24 cellular contexts compared by ENCODE assay signal in genomic region chr17:46151762-46152161, GRCh38. TPM values are rescaled to one million over a fixed set of nuclear protein-coding genes. Genes with fewer than 3 reads are reported as not detected.
A peak's percentile ranks its signal among the peaks of the same experiment; 100 is the strongest.
DNase-seq lines count a peak whose midpoint lies in the region; ATAC-seq, FAIRE-seq and TF ChIP-seq lines count a peak whose summit lies in the region.
"Had no signal": no experiment of that assay in that cellular context is flagged by ENCODE, and none has a peak within 500 bp of the region (broad histone marks: within the 10 kb centered on the region; RNA-seq: fewer than 3 reads in every experiment).

No MANE protein-coding gene starts in this region.

- no peaks in the 10 kb centered on the region for H3K9me3 ChIP-seq in CD4-positive, CD25-positive, alpha-beta regulatory T cell (ENCODE audit: control insufficient read depth in 2 of 2, low read length in 2 of 2)
- H3K9me3 ChIP-seq in astrocyte (ENCODE audit: insufficient read depth, low read depth, low read length), result no peaks in the 10 kb centered on the region
- no peaks in the 10 kb centered on the region for H3K9me3 ChIP-seq in naive thymus-derived CD4-positive, alpha-beta T cell (ENCODE audit: control insufficient read depth in 2 of 3, low read length in 3 of 3)
- H3K9me3 ChIP-seq: Caco-2, heart left ventricle, left ventricle myocardium inferior, prostate gland, tibial artery had no signal

- peaks cover 55 to 97% (median 85%) of the 10 kb centered on the region in 4 donors for H3K4me1 Mint-ChIP-seq in CD4-positive, CD25-positive, alpha-beta regulatory T cell
- peaks cover 47% of the 10 kb centered on the region for H3K4me1 Mint-ChIP-seq in astrocyte (ENCODE audit: low read depth, unreplicated experiment)
- peaks cover 76 to 100% (median 94%) of the 10 kb centered on the region in 7 donors for H3K4me1 Mint-ChIP-seq in naive thymus-derived CD4-positive, alpha-beta T cell

- peaks cover 4% of the 10 kb centered on the region for H3K36me3 ChIP-seq in CD4-positive, CD25-positive, alpha-beta regulatory T cell (ENCODE audit: control insufficient read depth, insufficient read depth, low read length)
- no peaks in the 10 kb centered on the region for H3K36me3 ChIP-seq in astrocyte (ENCODE audit: insufficient read depth, low read length)
- no peaks in the 10 kb centered on the region for H3K36me3 ChIP-seq in naive thymus-derived CD4-positive, alpha-beta T cell (ENCODE audit: control insufficient read depth in 2 of 3, insufficient read depth in 3 of 3, low read length in 3 of 3)
- H3K36me3 ChIP-seq: heart left ventricle, left ventricle myocardium inferior, neural progenitor cell, prostate gland, tibial artery had no signal

- POLR2A ChIA-PET in naive thymus-derived CD4-positive, alpha-beta T cell (lab: Charles Lee), result interaction anchor here (0.5 to 1.6 kb wide), 5 partner anchors 9 to 41 kb away, joined by 3 to 4 read pairs (median 3); partner anchors contain the start of gene KANSL1

- no peak for TF ChIP-seq CTCF in astrocyte (IDR thresholded peaks at IDR 0.05; ENCODE audit: insufficient read depth, low read depth, low read length)

- ATAC-seq in CD4-positive, CD25-positive, alpha-beta regulatory T cell (ENCODE audit: low read depth in 2 of 2), result no peak
- no peak for ATAC-seq in naive thymus-derived CD4-positive, alpha-beta T cell
- ATAC-seq in GM21367 (IDR thresholded peaks at IDR 0.05; ENCODE audit: unreplicated experiment), result no peak
- ATAC-seq: GM23338; heart left ventricle; stimulated activated naive CD8-positive, alpha-beta T cell treated with anti-CD3 and anti-CD28 coated beads, Interleukin-15, Interleukin-2, amounts not matched to agents 100 U/mL and 50 U/mL, for 24 hours; WTC11 had no signal

- FAIRE-seq in H54 (lab: Jason Lieb, UNC) (peak; percentile 30), astrocyte (lab: Jason Lieb, UNC) (no peak)
- FAIRE-seq: endometrium had no signal

- H3K79me2 ChIP-seq in astrocyte (ENCODE audit: insufficient read depth, low read length), result peaks cover 99% of the 10 kb centered on the region

- intact Hi-C loops in naive thymus-derived CD4-positive, alpha-beta T cell (cut with micrococcal nuclease), result loop anchor here (2.0 to 5.0 kb wide), 2 partner anchors 17 to 41 kb away; partner anchors contain the start of gene KANSL1 (in 1 of the 2)

- peak overlapping the region; percentile 56 for H3K4me3 ChIP-seq in CD4-positive, CD25-positive, alpha-beta regulatory T cell (ENCODE audit: low read depth, low read length)
- no peak overlapping the region for H3K4me3 ChIP-seq in astrocyte (ENCODE audit: insufficient read depth, low read depth, low read length)
- no peak overlapping the region for H3K4me3 ChIP-seq in naive thymus-derived CD4-positive, alpha-beta T cell (ENCODE audit: low read length)
- H3K4me3 ChIP-seq: GM23338, heart left ventricle, left ventricle myocardium inferior, neural progenitor cell, prostate gland, tibial artery had no signal

- H4K20me1 ChIP-seq in astrocyte (ENCODE audit: insufficient read depth, low read length), result peaks cover 97% of the 10 kb centered on the region

- H3K9me3 Mint-ChIP-seq in CD4-positive, CD25-positive, alpha-beta regulatory T cell, result no peaks in the 10 kb centered on the region
- no peaks in the 10 kb centered on the region for H3K9me3 Mint-ChIP-seq in astrocyte (ENCODE audit: unreplicated experiment)
- peaks cover 0 to 1% (median 0%) of the 10 kb centered on the region in 11 donors for H3K9me3 Mint-ChIP-seq in naive thymus-derived CD4-positive, alpha-beta T cell
- H3K9me3 Mint-ChIP-seq: activated CD4-positive, alpha-beta memory T cell treated with anti-CD3 and anti-CD28 coated beads for 36 hours; GM23338; neural progenitor cell had no signal

- no peak overlapping the region for H2AFZ ChIP-seq in astrocyte (ENCODE audit: low read depth, low read length)
- H2AFZ ChIP-seq: GM23338, neural progenitor cell had no signal

- no peaks in the 10 kb centered on the region for H3K27me3 ChIP-seq in CD4-positive, CD25-positive, alpha-beta regulatory T cell (ENCODE audit: control insufficient read depth, insufficient read depth, low read length)
- H3K27me3 ChIP-seq in astrocyte (ENCODE audit: insufficient read depth, low read length), result no peaks in the 10 kb centered on the region
- H3K27me3 ChIP-seq in naive thymus-derived CD4-positive, alpha-beta T cell (ENCODE audit: control insufficient read depth in 2 of 2, insufficient read depth in 2 of 2, low read length in 2 of 2), result no peaks in the 10 kb centered on the region
- H3K27me3 ChIP-seq: heart left ventricle, neural progenitor cell, tibial artery had no signal

- no peak for DNase-seq in CD4-positive, CD25-positive, alpha-beta regulatory T cell
- DNase-seq in H54 (ENCODE audit: insufficient read length, low spot score) (no peak), astrocyte (ENCODE audit: low read depth) (peak; percentile 51), AG08396 (ENCODE audit: low spot score) (no peak), NCI-H128 (lab: John Stamatoyannopoulos, UW; ENCODE audit: unreplicated experiment) (no peak)
- no peak for DNase-seq in naive thymus-derived CD4-positive, alpha-beta T cell
- DNase-seq: activated CD4-positive, alpha-beta memory T cell treated with anti-CD3 and anti-CD28 coated beads for 36 hours; activated naive CD4-positive, alpha-beta T cell; activated T-cell treated with anti-CD3 and anti-CD28 coated beads for 4 hours; AML-193; Caco-2; heart left ventricle; left ventricle myocardium inferior; NCI-H187; stimulated activated naive CD8-positive, alpha-beta T cell treated with anti-CD3 and anti-CD28 coated beads, Interleukin-15, Interleukin-2, amounts not matched to agents 100 U/mL and 50 U/mL, for 24 hours; T-helper 9 cell; tibial artery had no signal

- H3K4me2 ChIP-seq in astrocyte (ENCODE audit: low read length), result no peak overlapping the region
- H3K4me2 ChIP-seq: GM23338, neural progenitor cell had no signal

- H3K9ac ChIP-seq in astrocyte (ENCODE audit: low read length), result no peak overlapping the region
- H3K9ac ChIP-seq: neural progenitor cell had no signal

- H3K4me1 ChIP-seq in CD4-positive, CD25-positive, alpha-beta regulatory T cell (ENCODE audit: control insufficient read depth, insufficient read depth, low read length, poor library complexity, severe bottlenecking), result peaks cover 92% of the 10 kb centered on the region
- peaks cover 15% of the 10 kb centered on the region for H3K4me1 ChIP-seq in astrocyte (ENCODE audit: insufficient read depth, low read length)
- H3K4me1 ChIP-seq in naive thymus-derived CD4-positive, alpha-beta T cell (ENCODE audit: control insufficient read depth in 2 of 2, insufficient read depth in 2 of 2, low read length in 2 of 2), result peaks cover 88 to 92% of the 10 kb centered on the region in 2 donors
- H3K4me1 ChIP-seq: Caco-2, prostate gland had no signal

- peak overlapping the region in 3 of 4 donors; percentile 31 to 74 (median 61) for H3K4me3 Mint-ChIP-seq in CD4-positive, CD25-positive, alpha-beta regulatory T cell
- no peak overlapping the region for H3K4me3 Mint-ChIP-seq in astrocyte (ENCODE audit: unreplicated experiment)
- H3K4me3 Mint-ChIP-seq in naive thymus-derived CD4-positive, alpha-beta T cell, result peak overlapping the region in 5 of 10 donors; percentile 20 to 72 (median 57)
- H3K4me3 Mint-ChIP-seq: activated CD4-positive, alpha-beta memory T cell treated with anti-CD3 and anti-CD28 coated beads for 36 hours; GM23338; neural progenitor cell; WTC11 had no signal

- no peak for TF ChIP-seq POLR2A in H54 (IDR thresholded peaks at IDR 0.05; ENCODE audit: low read depth, low read length)

- H3K27ac ChIP-seq in CD4-positive, CD25-positive, alpha-beta regulatory T cell (ENCODE audit: insufficient read depth, low read length, poor library complexity, severe bottlenecking), result peak overlapping the region; percentile 26
- H3K27ac ChIP-seq in astrocyte (ENCODE audit: low read depth, low read length), result no peak overlapping the region
- H3K27ac ChIP-seq in naive thymus-derived CD4-positive, alpha-beta T cell (ENCODE audit: low read depth, low read length), result no peak overlapping the region
- H3K27ac ChIP-seq: heart left ventricle, HL-60, left ventricle myocardium inferior, neural progenitor cell, prostate gland, tibial artery had no signal

- peak overlapping the region in 2 of 3 donors; percentile 15 to 63 for H3K27ac Mint-ChIP-seq in CD4-positive, CD25-positive, alpha-beta regulatory T cell
- H3K27ac Mint-ChIP-seq in astrocyte (ENCODE audit: unreplicated experiment), result no peak overlapping the region
- peak overlapping the region in 7 of 9 donors; percentile 11 to 80 (median 65) for H3K27ac Mint-ChIP-seq in naive thymus-derived CD4-positive, alpha-beta T cell
- H3K27ac Mint-ChIP-seq: activated CD4-positive, alpha-beta memory T cell treated with anti-CD3 and anti-CD28 coated beads for 36 hours; GM23338; neural progenitor cell had no signal

- CTCF ChIA-PET in naive thymus-derived CD4-positive, alpha-beta T cell (lab: Charles Lee), result interaction anchor here (0.6 kb wide), 1 partner anchor 61 kb away, joined by 3 read pairs; no protein-coding TSS in a partner anchor

- peaks cover 4% of the 10 kb centered on the region for H3K36me3 Mint-ChIP-seq in CD4-positive, CD25-positive, alpha-beta regulatory T cell
- peaks cover 6% of the 10 kb centered on the region for H3K36me3 Mint-ChIP-seq in astrocyte (ENCODE audit: low read depth, unreplicated experiment)
- peaks cover 4 to 22% (median 5%) of the 10 kb centered on the region in 5 donors for H3K36me3 Mint-ChIP-seq in naive thymus-derived CD4-positive, alpha-beta T cell
- H3K36me3 Mint-ChIP-seq: WTC11 had no signal

- H3K27me3 Mint-ChIP-seq in CD4-positive, CD25-positive, alpha-beta regulatory T cell, result no peaks in the 10 kb centered on the region
- H3K27me3 Mint-ChIP-seq in astrocyte (ENCODE audit: low read depth, unreplicated experiment), result no peaks in the 10 kb centered on the region
- no peaks in the 10 kb centered on the region for H3K27me3 Mint-ChIP-seq in naive thymus-derived CD4-positive, alpha-beta T cell
- H3K27me3 Mint-ChIP-seq: activated CD4-positive, alpha-beta memory T cell treated with anti-CD3 and anti-CD28 coated beads for 36 hours had no signal

RNA-seq across cellular contexts. Expression of gene KANSL1, which starts 41.5 kb away (rescaled TPM):
- total RNA-seq in CD4-positive, CD25-positive, alpha-beta regulatory T cell, result 295 TPM
- polyA plus RNA-seq in CD4-positive, CD25-positive, alpha-beta regulatory T cell, result 10 to 100 TPM in 3 of 4 donors, 1 to 10 TPM in 1; 9.1 to 14.1 (median 11.3) TPM
- 97.1 and 99.8 TPM in 2 replicates for total RNA-seq in astrocyte
- total RNA-seq in naive thymus-derived CD4-positive, alpha-beta T cell, result 100 to 1,000 TPM; 121 to 230 (median 202) TPM
- 10 to 100 TPM; 17.4 to 24.0 TPM for polyA plus RNA-seq in naive thymus-derived CD4-positive, alpha-beta T cell
